ENCODE assay signal across 8 cellular contexts in the genomic region with DNA sequence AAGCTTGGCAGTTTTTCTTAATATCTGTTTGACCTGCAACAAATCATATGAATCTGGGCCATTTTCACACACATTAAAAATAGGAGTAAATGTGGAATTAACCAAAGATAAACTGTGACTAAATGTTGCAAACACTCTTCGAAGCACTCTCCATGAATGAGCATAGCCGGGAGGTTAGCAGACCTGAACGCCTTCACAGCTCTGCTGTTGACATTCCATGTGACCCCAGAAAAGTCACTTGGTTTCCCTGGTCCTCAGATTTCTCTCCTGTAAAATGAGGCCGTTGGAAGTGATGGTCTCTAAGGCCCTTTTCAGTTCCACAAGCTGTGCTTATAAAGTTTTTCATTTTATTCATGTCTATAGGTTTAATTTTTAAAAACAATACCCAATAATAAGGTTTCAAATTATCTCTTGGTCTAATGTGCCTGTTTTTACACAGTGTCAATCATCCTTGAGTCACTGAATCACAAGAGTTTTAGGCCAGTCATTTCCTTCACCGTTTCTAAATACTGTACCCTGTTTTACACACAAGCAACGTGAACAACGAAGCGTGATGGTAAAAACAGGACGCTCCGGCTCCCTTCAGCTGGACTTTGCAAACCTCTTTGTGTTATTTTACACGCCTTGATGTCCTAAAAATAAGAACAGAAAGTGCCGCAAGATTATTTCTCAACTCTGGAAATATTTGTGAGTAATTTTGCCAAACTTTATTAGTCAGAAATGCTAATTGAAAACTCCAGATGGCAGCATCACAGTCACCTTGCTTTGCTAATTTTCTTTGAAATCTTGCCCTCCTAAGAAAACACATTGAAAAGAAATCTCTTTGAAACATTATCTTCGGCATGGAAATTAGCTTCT. TPM values are rescaled to one million over a fixed set of nuclear protein-coding genes. Genes with fewer than 3 reads are reported as not detected.
DNase-seq lines count a peak whose midpoint lies in the region; ATAC-seq and TF ChIP-seq lines count a peak whose summit lies in the region.

No MANE protein-coding gene starts in this region.

- intact Hi-C loops in Panc1 (cut with micrococcal nuclease; ENCODE audit: unreplicated experiment) (no loop called here), aorta (cut with DNase I) (no loop called here)

- CTCF ChIA-PET in Panc1 (lab: Charles Lee) = no interaction called here

- 54 to 55% methylated on average over 13 of the region's 13 CpGs for WGBS in aorta, 2 donors

- H3K27ac ChIP-seq in C4-2B = no peak overlapping the region
- H3K27ac ChIP-seq in Panc1 (ENCODE audit: low read length) = peak overlapping the region; percentile 82
- H3K27ac ChIP-seq in aorta (ENCODE audit: low read depth in 1 of 2, low read length in 2 of 2) = no peak overlapping the region

- H3K36me3 ChIP-seq in Panc1 (ENCODE audit: control insufficient read depth, insufficient read depth, low read length) (no peaks in the 10 kb centered on the region), aorta (ENCODE audit: control insufficient read depth in 1 of 2, insufficient read depth in 2 of 2, low read length in 1 of 2) (no peaks in the 10 kb centered on the region)

- no peaks in the 10 kb centered on the region for H3K9me3 ChIP-seq in Panc1 (ENCODE audit: control insufficient read depth, insufficient read depth, low read depth, low read length)
- H3K9me3 ChIP-seq in aorta (ENCODE audit: control insufficient read depth, low read length) = no peaks in the 10 kb centered on the region

- DNase-seq in Panc1 (ENCODE audit: low read depth, low spot score) (peak; percentile 75), kidney tubule cell (ENCODE audit: low spot score) (peak; percentile 86), HuH-7 (ENCODE audit: low spot score) (no peak), aorta (no peak), AG08396 (ENCODE audit: low spot score) (no peak)
- no peak for DNase-seq in activated naive CD4-positive, alpha-beta T cell treated with Interleukin-2 at 50 U/mL for 16 hours

- in situ Hi-C loops in Panc1 (cut with HindIII; ENCODE audit: low pct_unique_long_range_greater_than_20kb, low sequenced_read_pairs) = no loop called here

- no TSS peak for BruUV-seq in Panc1 (replicated peaks; lab: Mats Ljungman, UMichigan)

- H3K4me3 ChIP-seq in Panc1 (ENCODE audit: low read depth in 2 of 2, low read length in 2 of 2) (peak overlapping the region; percentile 7 to 38; a peak in 3 of 4 replicates), aorta (ENCODE audit: low read length in 2 of 2) (peak overlapping the region in 1 of 2 donors; percentile 41)

- H3K27me3 ChIP-seq in Panc1 (ENCODE audit: control insufficient read depth, insufficient read depth, low read length) (no peaks in the 10 kb centered on the region), aorta (ENCODE audit: control insufficient read depth in 1 of 2, insufficient read depth in 2 of 2, low read length in 1 of 2) (no peaks in the 10 kb centered on the region)

- POLR2A ChIA-PET in Panc1 (lab: Charles Lee) = no interaction called here

- peak; percentile 30 for ATAC-seq in GM21515 (IDR thresholded peaks at IDR 0.05; ENCODE audit: unreplicated experiment)
- ATAC-seq in Panc1 = no peak
- ATAC-seq in aorta (ENCODE audit: low FRiP score) = no peak

- peaks cover 50% of the 10 kb centered on the region for H3K4me1 ChIP-seq in Panc1 (ENCODE audit: control insufficient read depth, insufficient read depth, low read length)
- peaks cover 0 to 1% of the 10 kb centered on the region in 2 donors for H3K4me1 ChIP-seq in aorta (ENCODE audit: control insufficient read depth in 1 of 2, insufficient read depth in 2 of 2, low read length in 2 of 2)

- TF ChIP-seq CTCF in C4-2B (conservative IDR thresholded peaks at IDR 0.05) (peak; percentile 19), Panc1 (IDR thresholded peaks at IDR 0.05) (peak; percentile 41)

RNA-seq across cellular contexts. Expression of a gene that starts 38.6 kb away (rescaled TPM):
- 103 TPM for total RNA-seq in Panc1 (2021; ENCODE audit: unreplicated experiment)
- 33.7 TPM for polyA plus RNA-seq in Panc1 (2012; ENCODE audit: insufficient read length)
- total RNA-seq in aorta = 10 to 100 TPM; 16.8 to 24.6 TPM
- 1 to 10 TPM in 1 of 2 donors, under 1 TPM in 1; 0.79 to 1.9 TPM for polyA plus RNA-seq in aorta

Comparison
In these comparisons a context has a peak if more than half of its experiments do, and no peak if none do; other contexts are left out.
1. DNase-seq: peak in Panc1 (single experiment) and kidney tubule cell (single experiment); none in HuH-7 (single experiment), activated naive CD4-positive, alpha-beta T cell treated with Interleukin-2 at 50 U/mL for 16 hours (single experiment), aorta (0 of 2) and AG08396 (single experiment).